2 cellular contexts compared by ENCODE assay signal in genomic region chr9:16613605-16614004, GRCh38.
TF ChIP-seq lines count a peak whose summit lies in the region.

No MANE protein-coding gene starts in this region.

TF ChIP-seq in IMR-90, 13 proteins besides CTCF, POLR2A, EP300 and RAD21 (continued from another document):
- TF ChIP-seq MAZ (IDR thresholded peaks at IDR 0.05; ENCODE audit: borderline replicate concordance, low read depth, low read length) (no peak), MAFK (IDR thresholded peaks at IDR 0.05; ENCODE audit: low read depth, low read length) (no peak)

TF ChIP-seq in WTC11, 78 proteins besides CTCF, POLR2A, EP300 and RAD21 (continued from another document):
- TF ChIP-seq FOXP4 (CRISPR knock-in tag; IDR thresholded peaks at IDR 0.05), result no peak
- no peak for TF ChIP-seq FOXK1 (CRISPR knock-in tag; IDR thresholded peaks at IDR 0.05)
- TF ChIP-seq ZNF423 (CRISPR knock-in tag; IDR thresholded peaks at IDR 0.05), result no peak
- no peak for TF ChIP-seq ZNF532 (CRISPR knock-in tag; IDR thresholded peaks at IDR 0.05; ENCODE audit: borderline replicate concordance)
- no peak for TF ChIP-seq SMAD3 (CRISPR knock-in tag; IDR thresholded peaks at IDR 0.05; ENCODE audit: borderline replicate concordance)
- no peak for TF ChIP-seq CBFB (CRISPR knock-in tag; IDR thresholded peaks at IDR 0.05; ENCODE audit: low read depth)
- no peak for TF ChIP-seq ARID4B (CRISPR knock-in tag; IDR thresholded peaks at IDR 0.05; ENCODE audit: borderline replicate concordance)
- no peak for TF ChIP-seq ESRRA (CRISPR knock-in tag; IDR thresholded peaks at IDR 0.05; ENCODE audit: borderline replicate concordance)
- TF ChIP-seq ELF4 (CRISPR knock-in tag; IDR thresholded peaks at IDR 0.05; ENCODE audit: low read depth), result no peak
- TF ChIP-seq NR2C2 (CRISPR knock-in tag; IDR thresholded peaks at IDR 0.05), result no peak
- TF ChIP-seq SP1 (CRISPR knock-in tag; conservative IDR thresholded peaks at IDR 0.05), result no peak
- TF ChIP-seq ZNF219 (CRISPR knock-in tag; IDR thresholded peaks at IDR 0.05; ENCODE audit: borderline replicate concordance), result no peak
- TF ChIP-seq TCF7 (CRISPR knock-in tag; IDR thresholded peaks at IDR 0.05; ENCODE audit: low read depth), result no peak
- no peak for TF ChIP-seq TP53 (CRISPR knock-in tag; IDR thresholded peaks at IDR 0.05)
- TF ChIP-seq ZNF263 (CRISPR knock-in tag; IDR thresholded peaks at IDR 0.05; ENCODE audit: low read depth), result no peak
